In the genomic region with DNA sequence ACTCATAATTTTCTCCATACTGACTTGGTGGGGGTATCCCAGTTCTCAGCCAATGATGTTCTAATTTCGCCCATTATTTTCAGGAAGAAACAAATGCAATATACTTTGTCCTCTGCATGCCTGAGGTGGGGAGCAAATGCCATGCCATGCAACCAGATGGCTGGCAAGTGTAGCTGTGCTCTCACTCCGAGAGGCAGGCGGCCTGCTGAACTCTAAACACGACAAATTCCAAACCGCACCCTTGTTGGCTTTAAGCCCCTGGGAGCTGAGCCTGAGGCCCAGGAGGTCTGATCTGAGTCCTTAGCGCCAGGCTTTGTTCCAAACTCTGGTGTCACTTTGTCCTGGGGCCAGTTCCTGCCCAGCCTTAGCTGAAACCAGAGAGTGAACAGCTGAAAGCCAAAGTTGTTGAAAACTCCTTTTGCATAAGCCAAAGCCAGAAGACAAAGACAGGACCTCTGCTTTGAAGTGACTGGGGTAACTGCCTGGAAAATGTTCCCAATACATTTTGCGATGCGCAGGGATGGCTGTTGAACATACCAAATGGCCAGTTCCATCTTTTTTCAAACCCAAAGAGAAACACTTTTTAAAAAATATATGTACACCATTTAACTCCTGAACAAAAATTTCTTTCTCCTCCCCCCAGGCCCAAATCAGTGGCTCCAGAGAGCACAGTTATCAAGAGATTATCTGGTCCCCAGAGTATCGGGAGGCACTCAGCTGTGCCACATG, we compare ENCODE assay signal across 10 cellular contexts. TPM values are rescaled to one million over a fixed set of nuclear protein-coding genes. Genes with fewer than 3 reads are reported as not detected.
DNase-seq lines count a peak whose midpoint lies in the region; ATAC-seq and TF ChIP-seq lines count a peak whose summit lies in the region.
"Had no signal": no experiment of that assay in that cellular context is flagged by ENCODE, and none has a peak within 500 bp of the region (broad histone marks: within the 10 kb centered on the region; RNA-seq: fewer than 3 reads in every experiment).

No MANE protein-coding gene starts in this region.

- DNase-seq in AG08395 (ENCODE audit: low spot score) = peak; percentile 82
- DNase-seq in MG63 = peak; percentile 92
- no peak for DNase-seq in epithelial cell of prostate (ENCODE audit: low read depth, low spot score)
- DNase-seq in mesothelial cell of epicardium (ENCODE audit: low spot score in 2 of 2, unreplicated experiment in 2 of 2) = peak in 1 of 2 experiments; percentile 37
- no peak for DNase-seq in activated naive CD8-positive, alpha-beta T cell treated with anti-CD3 and anti-CD28 coated beads for 36 hours
- no peak for DNase-seq in AML-193 (lab: John Stamatoyannopoulos, UW)
- DNase-seq: COR-L47 had no signal

- no peak for TF ChIP-seq CTCF in mesothelial cell of epicardium (IDR thresholded peaks at IDR 0.05; ENCODE audit: unreplicated experiment)

- no peaks in the 10 kb centered on the region for H3K27me3 ChIP-seq in MG63

- ATAC-seq in HG02759 (IDR thresholded peaks at IDR 0.05; ENCODE audit: unreplicated experiment) (no peak), GM21737 (IDR thresholded peaks at IDR 0.05; ENCODE audit: unreplicated experiment) (no peak)

- H3K4me3 ChIP-seq in MG63 = no peak overlapping the region

- H3K27me3 Mint-ChIP-seq in mesothelial cell of epicardium (ENCODE audit: low read depth) = no peaks in the 10 kb centered on the region
- no peaks in the 10 kb centered on the region for H3K27me3 Mint-ChIP-seq in activated naive CD8-positive, alpha-beta T cell treated with anti-CD3 and anti-CD28 coated beads for 36 hours
- H3K27me3 Mint-ChIP-seq: IgD-negative memory B cell had no signal

- H3K36me3 Mint-ChIP-seq in mesothelial cell of epicardium = peaks cover 7% of the 10 kb centered on the region
- H3K36me3 Mint-ChIP-seq in activated naive CD8-positive, alpha-beta T cell treated with anti-CD3 and anti-CD28 coated beads for 36 hours = peaks cover 31% of the 10 kb centered on the region

- H3K27ac ChIP-seq in epithelial cell of prostate = peak overlapping the region; percentile 2

- H3K4me1 Mint-ChIP-seq in mesothelial cell of epicardium = peaks cover 40% of the 10 kb centered on the region
- H3K4me1 Mint-ChIP-seq in activated naive CD8-positive, alpha-beta T cell treated with anti-CD3 and anti-CD28 coated beads for 36 hours = peaks cover 18% of the 10 kb centered on the region

- peaks cover 33% of the 10 kb centered on the region for H3K36me3 ChIP-seq in MG63

- H3K4me3 Mint-ChIP-seq in mesothelial cell of epicardium = no peak overlapping the region
- H3K4me3 Mint-ChIP-seq in activated naive CD8-positive, alpha-beta T cell treated with anti-CD3 and anti-CD28 coated beads for 36 hours = no peak overlapping the region

- H3K9me3 Mint-ChIP-seq in mesothelial cell of epicardium = no peaks in the 10 kb centered on the region
- no peaks in the 10 kb centered on the region for H3K9me3 Mint-ChIP-seq in activated naive CD8-positive, alpha-beta T cell treated with anti-CD3 and anti-CD28 coated beads for 36 hours
- H3K9me3 Mint-ChIP-seq: IgD-negative memory B cell had no signal

- H3K9me3 ChIP-seq in MG63 = no peaks in the 10 kb centered on the region

- H3K27ac Mint-ChIP-seq in mesothelial cell of epicardium = peak overlapping the region; percentile 90
- no peak overlapping the region for H3K27ac Mint-ChIP-seq in activated naive CD8-positive, alpha-beta T cell treated with anti-CD3 and anti-CD28 coated beads for 36 hours
- H3K27ac Mint-ChIP-seq: IgD-negative memory B cell had no signal

RNA-seq across cellular contexts. Expression of a gene that starts 46.2 kb away (rescaled TPM):
- total RNA-seq in MG63 (2014; rRNA removed; shearing (Covaris generic); ENCODE audit: low replicate concordance) = 25.0 and 27.0 TPM in 2 replicates
- total RNA-seq in mesothelial cell of epicardium = 33.2 to 33.7 TPM (median 33.6 TPM) in 3 replicates
- total RNA-seq in activated naive CD8-positive, alpha-beta T cell treated with anti-CD3 and anti-CD28 coated beads for 36 hours = 10 to 100 TPM; 38.1 to 40.7 TPM

RNA-seq across cellular contexts. Expression of a gene that starts 46.5 kb away (rescaled TPM):
- 4.3 and 9.3 TPM in 2 replicates for total RNA-seq in MG63 (2014; rRNA removed; shearing (Covaris generic); ENCODE audit: low replicate concordance)
- 47.8 to 52.7 TPM (median 48.4 TPM) in 3 replicates for total RNA-seq in mesothelial cell of epicardium
- 10 to 100 TPM; 37.6 to 42.7 TPM for total RNA-seq in activated naive CD8-positive, alpha-beta T cell treated with anti-CD3 and anti-CD28 coated beads for 36 hours

Comparison
In these comparisons a context has a peak if more than half of its experiments do, and no peak if none do; other contexts are left out.
1. DNase-seq: peak in AG08395 (single experiment) and MG63 (single experiment); none in epithelial cell of prostate (single experiment), activated naive CD8-positive, alpha-beta T cell treated with anti-CD3 and anti-CD28 coated beads for 36 hours (single experiment) and AML-193 (0 of 2).